19 cellular contexts compared by ENCODE assay signal in genomic region chr4:70449220-70449619, GRCh38.
DNase-seq lines count a peak whose midpoint lies in the region; ATAC-seq lines count a peak whose summit lies in the region.
"Had no signal": no experiment of that assay in that cellular context is flagged by ENCODE, and none has a peak within 500 bp of the region (broad histone marks: within the 10 kb centered on the region; RNA-seq: fewer than 3 reads in every experiment).

No MANE protein-coding gene starts in this region.

- intact Hi-C loops in head of caudate nucleus (cut with DNase I) = no loop called here

- ATAC-seq in GM18499 (IDR thresholded peaks at IDR 0.05; ENCODE audit: insufficient read depth, unreplicated experiment) = peak; percentile 67
- peak; percentile 53 for ATAC-seq in GM19043 (IDR thresholded peaks at IDR 0.05; ENCODE audit: low read depth, unreplicated experiment)
- peak; percentile 64 for ATAC-seq in HG02588 (IDR thresholded peaks at IDR 0.05; ENCODE audit: unreplicated experiment)
- ATAC-seq in HG03108 (IDR thresholded peaks at IDR 0.05; ENCODE audit: unreplicated experiment) = peak; percentile 66
- ATAC-seq in HG03097 (IDR thresholded peaks at IDR 0.05; ENCODE audit: low FRiP score, unreplicated experiment) = no peak

- DNase-seq in head of caudate nucleus = no peak
- DNase-seq in OCI-M1 (lab: John Stamatoyannopoulos, UW) = no peak
- DNase-seq in NCI-H2029 treated with DMSO at 0.1 percent for 48 hours (lab: John Stamatoyannopoulos, UW) = no peak
- DNase-seq: activated CD4-positive, alpha-beta T cell treated with anti-CD3 and anti-CD28 coated beads for 48 hours; activated CD8-positive, alpha-beta memory T cell treated with anti-CD3 and anti-CD28 coated beads, Interleukin-2, amount 50 U/mL, for 4 hours; activated gamma-delta T cell treated with Interleukin-2 at 50 U/mL for 16 hours; CD4-positive, CD25-positive, alpha-beta regulatory T cell; foreskin melanocyte; GM23248; MV-4-11; NCI-H1930; NCI-H446 treated with DMSO at 0.1 percent for 48 hours; stimulated activated CD4-positive, alpha-beta T cell treated with anti-CD3 and anti-CD28 coated beads, Interleukin-2, amount 100 ng/mL, for 24 hours; SW 1271 had no signal
